Comparison of ENCODE assay signal across 9 cellular contexts in the genomic region with DNA sequence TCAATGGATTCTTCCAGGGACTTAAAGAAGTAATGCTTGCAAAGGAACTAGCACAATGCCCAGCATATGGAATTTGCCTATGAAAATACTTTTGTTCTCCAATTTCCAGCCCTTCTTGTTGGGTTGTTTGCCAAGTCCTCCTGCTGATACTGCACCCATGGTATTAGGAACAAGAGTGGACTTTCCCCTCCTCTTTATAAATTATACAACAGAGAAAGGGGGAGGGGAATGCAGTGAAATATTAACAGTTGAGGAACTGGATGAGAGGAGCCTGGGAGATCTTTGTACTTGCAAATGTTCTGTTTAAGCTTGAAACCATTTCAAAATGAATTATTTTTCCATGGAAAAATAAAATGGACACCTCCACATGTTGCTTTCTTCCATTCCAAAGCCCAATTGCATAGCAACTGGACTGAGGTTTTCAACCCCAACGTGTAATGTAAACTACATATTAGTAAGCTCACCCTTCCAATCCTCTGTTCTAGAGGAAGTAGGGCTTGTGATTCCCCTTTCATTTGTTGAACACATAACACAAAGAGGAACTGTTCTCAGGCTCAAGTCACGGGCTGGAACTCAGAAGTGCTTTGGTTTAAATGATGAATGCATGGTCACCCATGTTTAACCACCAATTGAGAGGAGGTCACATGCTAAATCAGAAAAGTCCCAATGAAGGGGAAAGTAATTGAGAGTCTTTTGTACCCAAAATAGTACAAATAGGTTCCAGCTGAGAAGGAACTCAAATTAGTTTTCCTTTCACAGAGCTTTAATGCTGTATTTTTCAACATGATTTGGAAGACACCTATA.
DNase-seq lines count a peak whose midpoint lies in the region; ATAC-seq, FAIRE-seq and TF ChIP-seq lines count a peak whose summit lies in the region.
"Had no signal": no experiment of that assay in that cellular context is flagged by ENCODE, and none has a peak within 500 bp of the region (broad histone marks: within the 10 kb centered on the region; RNA-seq: fewer than 3 reads in every experiment).

No MANE protein-coding gene starts in this region.

- no TSS peak for BruUV-seq in Calu3 (replicated peaks; lab: Mats Ljungman, UMichigan)

- peak; percentile 57 for DNase-seq in SKM-1 treated with dmso at 0.1 percent for 144 hours (lab: John Stamatoyannopoulos, UW; ENCODE audit: unreplicated experiment)
- peak; percentile 86 for DNase-seq in small intestine
- no peak for DNase-seq in Calu3
- no peak for DNase-seq in SW 1271 (lab: John Stamatoyannopoulos, UW)
- no peak for DNase-seq in mesenteric fat pad (ENCODE audit: low spot score)
- DNase-seq: activated naive CD8-positive, alpha-beta T cell treated with anti-CD3 and anti-CD28 coated beads, Interleukin-2, amount 10 ng/mL, durations not matched to agents 7 days and 5 days had no signal

- intact Hi-C loops in Calu3 (cut with micrococcal nuclease; ENCODE audit: unreplicated experiment) = no loop called here

- no peaks in the 10 kb centered on the region for H3K36me3 ChIP-seq in small intestine (ENCODE audit: control insufficient read depth in 2 of 2, insufficient read depth in 2 of 2, low read length in 2 of 2)

- no peak for TF ChIP-seq CTCF in Calu3 (IDR thresholded peaks at IDR 0.05; ENCODE audit: unreplicated experiment)

- H3K27me3 Mint-ChIP-seq in Calu3 (ENCODE audit: unreplicated experiment) = no peaks in the 10 kb centered on the region
- H3K27me3 Mint-ChIP-seq: activated naive CD8-positive, alpha-beta T cell treated with anti-CD3 and anti-CD28 coated beads, Interleukin-2, amount 10 ng/mL, durations not matched to agents 7 days and 5 days had no signal

- FAIRE-seq in small intestine (lab: Jason Lieb, UNC) = no peak

- WGBS in small intestine, 3 donors = 5 to 26% (median 15%) methylated on average over 2 of the region's 2 CpGs

- peak; percentile 87 for ATAC-seq in GM19324 (IDR thresholded peaks at IDR 0.05; ENCODE audit: low FRiP score, unreplicated experiment)
- peak; percentile 96 for ATAC-seq in HG03025 (IDR thresholded peaks at IDR 0.05; ENCODE audit: low FRiP score, unreplicated experiment)

- no peak overlapping the region for H3K4me3 ChIP-seq in small intestine (ENCODE audit: low read depth in 1 of 2, low read length in 2 of 2)

- H3K9me3 ChIP-seq in small intestine (ENCODE audit: control insufficient read depth, low read depth) = no peaks in the 10 kb centered on the region

- H3K27me3 ChIP-seq in small intestine (ENCODE audit: control insufficient read depth in 2 of 2, insufficient read depth in 2 of 2, low read length in 2 of 2) = no peaks in the 10 kb centered on the region

- no peak overlapping the region for H3K4me3 Mint-ChIP-seq in Calu3 (ENCODE audit: low read depth, unreplicated experiment)
- H3K4me3 Mint-ChIP-seq: activated naive CD8-positive, alpha-beta T cell treated with anti-CD3 and anti-CD28 coated beads, Interleukin-2, amount 10 ng/mL, durations not matched to agents 7 days and 5 days had no signal

- H3K4me1 Mint-ChIP-seq in Calu3 (ENCODE audit: low read depth, unreplicated experiment) = no peaks in the 10 kb centered on the region
- H3K4me1 Mint-ChIP-seq: activated naive CD8-positive, alpha-beta T cell treated with anti-CD3 and anti-CD28 coated beads, Interleukin-2, amount 10 ng/mL, durations not matched to agents 7 days and 5 days had no signal

- CTCF ChIA-PET in Calu3 (lab: Charles Lee) = no interaction called here

- peaks cover 2% of the 10 kb centered on the region for H3K9me3 Mint-ChIP-seq in Calu3 (ENCODE audit: low read depth, unreplicated experiment)

- H3K36me3 Mint-ChIP-seq in Calu3 (ENCODE audit: insufficient read depth, unreplicated experiment) = no peaks in the 10 kb centered on the region
- H3K36me3 Mint-ChIP-seq: activated naive CD8-positive, alpha-beta T cell treated with anti-CD3 and anti-CD28 coated beads, Interleukin-2, amount 10 ng/mL, durations not matched to agents 7 days and 5 days had no signal

- no peak overlapping the region for H3K27ac Mint-ChIP-seq in Calu3 (ENCODE audit: unreplicated experiment)
- H3K27ac Mint-ChIP-seq: activated naive CD8-positive, alpha-beta T cell treated with anti-CD3 and anti-CD28 coated beads, Interleukin-2, amount 10 ng/mL, durations not matched to agents 7 days and 5 days had no signal

- H3K4me1 ChIP-seq in small intestine (ENCODE audit: control insufficient read depth in 2 of 2, insufficient read depth in 1 of 2, low read depth in 1 of 2, low read length in 1 of 2) = peaks cover 0 to 6% of the 10 kb centered on the region in 2 donors

- peak overlapping the region in 1 of 2 donors; percentile 50 for H3K27ac ChIP-seq in small intestine (ENCODE audit: low read depth in 1 of 2, low read length in 1 of 2)
- H3K27ac ChIP-seq: KMS-11 had no signal

Comparison
In these comparisons a context has a peak if more than half of its experiments do, and no peak if none do; other contexts are left out.
1. DNase-seq: peak in SKM-1 treated with dmso at 0.1 percent for 144 hours (single experiment) and small intestine (single experiment); none in Calu3 (single experiment), SW 1271 (0 of 2) and mesenteric fat pad (single experiment).